In the genomic region with DNA sequence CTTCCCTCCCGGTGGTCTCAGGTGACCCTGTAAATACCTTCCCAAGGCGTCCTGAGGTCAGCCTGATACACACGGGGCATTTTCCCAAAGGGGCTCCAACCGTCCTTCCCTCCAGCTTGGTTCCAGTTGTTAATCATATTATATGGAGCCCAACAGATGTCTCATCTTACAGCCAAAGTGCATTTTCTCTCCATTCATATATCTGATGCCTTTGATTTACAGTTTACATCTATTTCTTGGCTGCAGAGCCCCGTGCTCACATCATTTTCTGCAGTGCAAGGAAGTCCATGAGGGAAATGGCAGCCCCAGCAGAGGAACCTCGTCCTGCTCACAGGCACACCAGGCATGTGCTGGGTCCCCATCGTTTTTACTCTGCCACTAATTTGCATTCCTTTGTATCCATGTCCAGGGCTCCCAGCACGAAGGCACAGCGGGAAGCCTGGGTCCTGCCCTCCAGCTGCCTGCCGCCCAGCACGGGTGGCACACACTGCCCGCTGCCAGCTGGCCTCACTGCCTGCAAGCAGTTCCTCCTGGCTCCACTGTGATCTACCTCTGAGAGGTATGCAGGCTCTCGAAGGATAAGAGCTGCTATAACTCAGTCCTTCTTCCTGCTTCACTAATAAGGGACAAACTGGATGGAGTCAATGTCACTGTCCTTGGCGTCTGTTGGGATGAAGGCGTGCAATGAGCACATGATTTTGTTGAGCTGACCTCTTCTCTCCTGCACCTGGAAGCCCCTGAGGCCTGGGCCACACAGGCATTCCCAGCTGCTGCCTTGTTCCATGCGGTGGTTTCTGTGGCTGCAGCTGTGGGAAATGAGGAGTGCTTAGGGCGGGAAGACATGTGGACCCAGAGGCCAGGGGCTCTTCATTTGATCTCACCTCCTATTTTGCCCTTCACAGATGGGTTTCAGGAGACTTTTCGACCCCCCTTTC, we compare ENCODE assay signal across 30 cellular contexts.
"Had no signal": no experiment of that assay in that cellular context is flagged by ENCODE, and none has a peak within 500 bp of the region (broad histone marks: within the 10 kb centered on the region; RNA-seq: fewer than 3 reads in every experiment).

No MANE protein-coding gene starts in this region.

- H3K4me3 ChIP-seq: adrenal gland, body of pancreas, colonic mucosa, dorsolateral prefrontal cortex, mucosa of descending colon, smooth muscle cell, stomach, thyroid gland had no signal

- H3K9me3 ChIP-seq: adrenal gland, body of pancreas, colonic mucosa, mucosa of descending colon, neutrophil, thyroid gland had no signal

- DNase-seq: activated CD4-positive, alpha-beta T cell treated with anti-CD3 and anti-CD28 coated beads for 48 hours; activated CD4-positive, alpha-beta T cell treated with anti-CD3 and anti-CD28 coated beads, Interleukin-2, amount 50 U/mL, for 48 hours; activated CD8-positive, alpha-beta memory T cell treated with anti-CD3 and anti-CD28 coated beads for 24 hours; activated effector memory CD4-positive, alpha-beta T cell treated with anti-CD3 and anti-CD28 coated beads, Interleukin-2, amount 50 U/mL, for 16 hours; activated naive CD4-positive, alpha-beta T cell treated with anti-CD3 and anti-CD28 coated beads for 36 hours; activated naive CD8-positive, alpha-beta T cell treated with anti-CD3 and anti-CD28 coated beads for 36 hours; adrenal gland; aorta; body of pancreas; colonic mucosa; dorsolateral prefrontal cortex; effector memory CD8-positive, alpha-beta T cell; foreskin fibroblast; hippocampal formation; immature natural killer cell; mucosa of descending colon; stimulated activated CD4-positive, alpha-beta T cell treated with anti-CD3 and anti-CD28 coated beads, Interleukin-1b, Interleukin-23, amount 100 ng/mL, for 48 hours; stimulated activated CD4-positive, alpha-beta T cell treated with anti-CD3 and anti-CD28 coated beads, Interleukin-4, amount 100 ng/mL, for 4 hours; stimulated activated CD8-positive, alpha-beta memory T cell treated with anti-CD3 and anti-CD28 coated beads, Interleukin-4, amount 100 ng/mL, for 48 hours; stimulated activated naive B cell treated with anti-CD40 and anti-IgM and Interleukin-4, amounts not matched to agents 10 μg/mL and 1 μg/mL and 100 μg/mL, for 72 hours; stomach; T-helper 17 cell; T1000; thyroid gland; WERI-Rb-1 had no signal

- H3K4me3 Mint-ChIP-seq: activated naive CD4-positive, alpha-beta T cell treated with anti-CD3 and anti-CD28 coated beads for 36 hours; activated naive CD8-positive, alpha-beta T cell treated with anti-CD3 and anti-CD28 coated beads for 36 hours; activated T-helper 1 cell treated with anti-CD3 and anti-CD28 coated beads, Interleukin-12 subunit alpha, Interleukin-12 subunit beta, Interleukin-2, Interleukin-4 antibody, amounts not matched to agents 30 ng/mL and 10 ng/mL and 1 ng/mL, durations not matched to agents 14 hours and 24 hours and 36 hours; effector memory CD8-positive, alpha-beta T cell; immature natural killer cell; nephron; stimulated activated naive B cell treated with anti-CD40 and anti-IgM and Interleukin-4, amounts not matched to agents 10 μg/mL and 1 μg/mL and 100 μg/mL, for 72 hours; T-helper 17 cell had no signal

- H3K27ac Mint-ChIP-seq: activated naive CD4-positive, alpha-beta T cell treated with anti-CD3 and anti-CD28 coated beads for 36 hours; activated naive CD8-positive, alpha-beta T cell treated with anti-CD3 and anti-CD28 coated beads for 36 hours; activated T-helper 1 cell treated with anti-CD3 and anti-CD28 coated beads, Interleukin-12 subunit alpha, Interleukin-12 subunit beta, Interleukin-2, Interleukin-4 antibody, amounts not matched to agents 30 ng/mL and 10 ng/mL and 1 ng/mL, durations not matched to agents 14 hours and 24 hours and 36 hours; effector memory CD8-positive, alpha-beta T cell; immature natural killer cell; progenitor cell of endocrine pancreas; stimulated activated naive B cell treated with anti-CD40 and anti-IgM and Interleukin-4, amounts not matched to agents 10 μg/mL and 1 μg/mL and 100 μg/mL, for 72 hours; T-helper 17 cell had no signal

- H3K27me3 ChIP-seq: adrenal gland, body of pancreas, colonic mucosa, neutrophil, thyroid gland had no signal

- H3K36me3 Mint-ChIP-seq: activated naive CD8-positive, alpha-beta T cell treated with anti-CD3 and anti-CD28 coated beads for 36 hours; immature natural killer cell; stimulated activated naive B cell treated with anti-CD40 and anti-IgM and Interleukin-4, amounts not matched to agents 10 μg/mL and 1 μg/mL and 100 μg/mL, for 72 hours had no signal

- H3K4me1 Mint-ChIP-seq: activated naive CD8-positive, alpha-beta T cell treated with anti-CD3 and anti-CD28 coated beads for 36 hours; immature natural killer cell; stimulated activated naive B cell treated with anti-CD40 and anti-IgM and Interleukin-4, amounts not matched to agents 10 μg/mL and 1 μg/mL and 100 μg/mL, for 72 hours; T-helper 17 cell had no signal

- H3K27me3 Mint-ChIP-seq: activated naive CD8-positive, alpha-beta T cell treated with anti-CD3 and anti-CD28 coated beads for 36 hours; T-helper 17 cell had no signal

- H3K4me1 ChIP-seq: adrenal gland, body of pancreas, colonic mucosa, stomach, thyroid gland had no signal

- H3K27ac ChIP-seq: adrenal gland, body of pancreas, colonic mucosa, dorsolateral prefrontal cortex, neutrophil, stomach, thyroid gland, WERI-Rb-1 had no signal

- H3K36me3 ChIP-seq: adrenal gland, colonic mucosa, neutrophil, stomach, thyroid gland, WERI-Rb-1 had no signal
